In the genomic region with DNA sequence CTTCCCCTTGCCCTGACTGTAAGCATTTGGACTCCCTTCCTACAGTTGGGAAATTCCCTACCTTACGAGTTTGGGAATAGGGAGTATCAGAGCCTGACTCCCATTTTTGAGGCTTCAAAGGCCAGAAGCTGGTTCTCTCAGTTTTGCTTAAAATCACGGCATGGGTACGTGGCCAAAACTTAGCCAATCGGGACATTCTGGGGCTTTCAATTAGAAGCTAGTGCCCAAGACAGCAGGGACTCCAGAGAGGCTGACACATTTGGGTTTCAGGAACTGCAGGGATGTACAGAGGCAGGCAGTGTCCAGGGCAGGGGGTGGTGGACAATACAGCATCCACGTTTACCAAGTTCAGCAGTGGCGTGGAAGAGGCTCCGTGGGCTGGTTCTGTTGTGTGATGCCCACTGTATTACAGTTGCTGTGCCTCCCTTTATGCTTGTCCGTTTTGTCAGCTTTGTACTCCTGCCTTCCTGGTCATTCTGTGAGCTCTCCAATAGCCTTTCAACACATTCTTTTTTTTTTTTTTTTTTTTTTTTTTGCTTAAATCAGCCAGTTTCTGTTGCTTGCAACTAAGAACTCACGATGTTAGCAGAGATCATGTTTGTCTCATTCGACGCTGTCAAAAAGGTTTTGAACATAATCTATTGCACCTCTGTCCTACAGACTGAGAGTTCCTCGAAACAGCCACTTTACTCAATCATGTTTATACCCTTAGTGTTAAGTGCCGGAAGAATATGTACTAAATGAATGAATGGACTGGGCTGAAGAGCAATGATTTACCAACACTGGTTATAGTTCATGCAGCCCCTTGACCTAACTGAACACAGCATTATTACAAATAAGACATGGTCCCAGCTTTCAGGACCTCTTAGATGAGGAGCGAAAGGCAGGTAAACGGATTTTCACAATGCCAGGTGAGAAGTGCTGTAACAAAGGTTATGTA, we compare ENCODE assay signal across 1 cellular context.
TF ChIP-seq lines count a peak whose summit lies in the region.

No MANE protein-coding gene starts in this region.

TF ChIP-seq in endothelial cell of umbilical vein, 7 proteins besides CTCF, POLR2A, EP300 and RAD21 (continued from another document):
- TF ChIP-seq, protein P1, sequence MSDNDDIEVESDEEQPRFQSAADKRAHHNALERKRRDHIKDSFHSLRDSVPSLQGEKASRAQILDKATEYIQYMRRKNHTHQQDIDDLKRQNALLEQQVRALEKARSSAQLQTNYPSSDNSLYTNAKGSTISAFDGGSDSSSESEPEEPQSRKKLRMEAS (IDR thresholded peaks at IDR 0.05; ENCODE audit: insufficient read depth, insufficient read length) = no peak
- TF ChIP-seq EZH2 (IDR thresholded peaks at IDR 0.05; ENCODE audit: borderline replicate concordance, low read depth, low read length, severe bottlenecking) (no peak), MYC (IDR thresholded peaks at IDR 0.05; ENCODE audit: low read depth, low read length) (no peak), POLR2AphosphoS5 (IDR thresholded peaks at IDR 0.05; ENCODE audit: insufficient read depth, low read depth, low read length) (no peak), GATA2 (IDR thresholded peaks at IDR 0.05; ENCODE audit: insufficient read depth, insufficient read length, low read depth, low read length) (no peak), JUN (IDR thresholded peaks at IDR 0.05; ENCODE audit: borderline replicate concordance, insufficient read depth, insufficient read length, low read depth) (no peak)
